12 cellular contexts compared by ENCODE assay signal in genomic region chr21:35503646-35504045, GRCh38.
DNase-seq lines count a peak whose midpoint lies in the region; ATAC-seq and TF ChIP-seq lines count a peak whose summit lies in the region.
"Had no signal": no experiment of that assay in that cellular context is flagged by ENCODE, and none has a peak within 500 bp of the region (broad histone marks: within the 10 kb centered on the region; RNA-seq: fewer than 3 reads in every experiment).

No MANE protein-coding gene starts in this region.

- TF ChIP-seq RAD21 in SK-N-SH (IDR thresholded peaks at IDR 0.05; ENCODE audit: low read length): no peak

- H3K18ac ChIP-seq in trophoblast cell (ENCODE audit: low read length): no peak overlapping the region

- H3K4me3 ChIP-seq in SK-N-SH (ENCODE audit: low read depth in 2 of 2, low read length in 1 of 2): no peak overlapping the region
- H3K4me3 ChIP-seq in colonic mucosa: no peak overlapping the region
- H3K4me3 ChIP-seq in trophoblast cell (ENCODE audit: low read depth, low read length): no peak overlapping the region
- no peak overlapping the region for H3K4me3 ChIP-seq in A673 (ENCODE audit: low read depth, low read length, poor library complexity, severe bottlenecking)
- H3K4me3 ChIP-seq: A549, SK-N-MC, uterus had no signal

- no peaks in the 10 kb centered on the region; a peak in 1 of 4 replicates for H3K4me1 ChIP-seq in SK-N-SH (ENCODE audit: control insufficient read depth in 1 of 2, insufficient read depth in 2 of 2, low read depth in 1 of 2, low read length in 1 of 2)
- no peaks in the 10 kb centered on the region for H3K4me1 ChIP-seq in colonic mucosa
- H3K4me1 ChIP-seq in trophoblast cell (ENCODE audit: control insufficient read depth in 1 of 2, insufficient read depth in 2 of 2, low read length in 2 of 2): peaks cover 0 to 6% of the 10 kb centered on the region in 2 experiments
- no peaks in the 10 kb centered on the region for H3K4me1 ChIP-seq in A673 (ENCODE audit: insufficient read depth, low read length, poor library complexity, severe bottlenecking)
- H3K4me1 ChIP-seq: A549, uterus had no signal

- no peak overlapping the region for H3K4ac ChIP-seq in trophoblast cell (ENCODE audit: low read depth, low read length)

- CTCF ChIA-PET in SK-N-SH (lab: Yijun Ruan, JAX) (no interaction called here), A673 (lab: Charles Lee) (no interaction called here)

- no peaks in the 10 kb centered on the region for H4K20me1 ChIP-seq in SK-N-SH (ENCODE audit: insufficient read depth)

- H3K14ac ChIP-seq in trophoblast cell (ENCODE audit: low read length): no peak overlapping the region

- H3K27ac ChIP-seq in SK-N-SH (ENCODE audit: low read depth in 2 of 2, low read length in 1 of 2) (no peak overlapping the region), colonic mucosa (peak overlapping the region; percentile 24), trophoblast cell (ENCODE audit: low read depth, low read length) (no peak overlapping the region), A673 (ENCODE audit: low read depth, low read length, poor library complexity, severe bottlenecking) (no peak overlapping the region)
- H3K27ac ChIP-seq: A549, SK-N-MC, uterus had no signal

- H2BK120ac ChIP-seq in trophoblast cell (ENCODE audit: insufficient read depth, low read length, poor library complexity): no peak overlapping the region

- no peak overlapping the region for H4K8ac ChIP-seq in trophoblast cell (ENCODE audit: low read depth, low read length)

- H3K79me2 ChIP-seq in SK-N-SH (ENCODE audit: insufficient read depth) (no peaks in the 10 kb centered on the region), trophoblast cell (ENCODE audit: control insufficient read depth, insufficient read depth, low read length, poor library complexity) (no peaks in the 10 kb centered on the region)

- H3K4me2 ChIP-seq in SK-N-SH: no peak overlapping the region
- H3K4me2 ChIP-seq in trophoblast cell (ENCODE audit: low read length): no peak overlapping the region
- H3K4me2 ChIP-seq: A549 had no signal

- intact Hi-C loops in colonic mucosa (cut with DNase I) (no loop called here), A673 (cut with micrococcal nuclease; ENCODE audit: unreplicated experiment) (no loop called here)

- H3K36me3 ChIP-seq in SK-N-SH (replicated peaks in 1 of 2; ENCODE audit: control insufficient read depth in 1 of 2, insufficient read depth in 2 of 2, low read length in 1 of 2) (no peaks in the 10 kb centered on the region), colonic mucosa (no peaks in the 10 kb centered on the region), trophoblast cell (ENCODE audit: control insufficient read depth in 1 of 2, insufficient read depth in 2 of 2, low read length in 2 of 2) (no peaks in the 10 kb centered on the region), A673 (ENCODE audit: insufficient read depth, low read length, poor library complexity, severe bottlenecking) (no peaks in the 10 kb centered on the region)
- H3K36me3 ChIP-seq: uterus had no signal

- no peak overlapping the region for H4K91ac ChIP-seq in trophoblast cell (ENCODE audit: low read depth, low read length)

- TF ChIP-seq CTCF in SK-N-SH (IDR thresholded peaks at IDR 0.05) (no peak), colonic mucosa (IDR thresholded peaks at IDR 0.05) (no peak), A673 (conservative IDR thresholded peaks at IDR 0.05; ENCODE audit: low read depth, low read length) (no peak)

- H3K23ac ChIP-seq in trophoblast cell (ENCODE audit: low read length): no peak overlapping the region

- H3K9me2 ChIP-seq in SK-N-SH: no peaks in the 10 kb centered on the region

- no TSS peak for BruUV-seq in A673 (replicated peaks; lab: Mats Ljungman, UMichigan)

- H3K27me3 ChIP-seq in SK-N-SH (ENCODE audit: insufficient read depth) (no peaks in the 10 kb centered on the region), colonic mucosa (no peaks in the 10 kb centered on the region), trophoblast cell (ENCODE audit: insufficient read depth, low read length) (peaks cover 2% of the 10 kb centered on the region), A673 (replicated peaks; ENCODE audit: insufficient read depth, low read depth, low read length, poor library complexity) (no peaks in the 10 kb centered on the region)

- no peak overlapping the region for H3K9ac ChIP-seq in SK-N-SH
- no peak overlapping the region for H3K9ac ChIP-seq in colonic mucosa (ENCODE audit: low read depth in 2 of 2, low read length in 2 of 2)
- no peak overlapping the region for H3K9ac ChIP-seq in trophoblast cell (ENCODE audit: low read length)

- POLR2A ChIA-PET in SK-N-SH (lab: Yijun Ruan, JAX) (no interaction called here), A673 (lab: Charles Lee; ENCODE audit: low non-redundant PET) (no interaction called here)

- no peak for DNase-seq in SK-N-SH
- peak; percentile 2 for DNase-seq in NCI-H146 treated with DMSO at 0.1 percent for 48 hours (lab: John Stamatoyannopoulos, UW; ENCODE audit: unreplicated experiment)
- DNase-seq in colonic mucosa: no peak
- peak; percentile 48 for DNase-seq in pons (ENCODE audit: low spot score)
- DNase-seq in NCI-H1092 (lab: John Stamatoyannopoulos, UW): no peak
- no peak for DNase-seq in trophoblast cell
- DNase-seq in A673 (ENCODE audit: low spot score): no peak
- DNase-seq: stimulated activated CD4-positive, alpha-beta T cell treated with anti-CD3 and anti-CD28 coated beads, Interleukin-4, amount 100 ng/mL, for 24 hours; uterus had no signal

- no peak overlapping the region for H2BK5ac ChIP-seq in trophoblast cell (ENCODE audit: low read depth, low read length, poor library complexity)

- peak overlapping the region; percentile 76; the same call in 1 of the 2 replicates for H2AFZ ChIP-seq in SK-N-SH (ENCODE audit: low read depth)
- H2AFZ ChIP-seq in trophoblast cell (ENCODE audit: insufficient read depth, low read length, poor library complexity): no peak overlapping the region

- no peak for TF ChIP-seq EP300 in SK-N-SH (IDR thresholded peaks at IDR 0.05; ENCODE audit: borderline replicate concordance in 1 of 2, low read depth in 1 of 2, low read length in 1 of 2)

- H3K9me3 ChIP-seq in SK-N-SH: no peaks in the 10 kb centered on the region
- H3K9me3 ChIP-seq in colonic mucosa: no peaks in the 10 kb centered on the region
- H3K9me3 ChIP-seq in trophoblast cell (ENCODE audit: insufficient read depth, low read depth, low read length): no peaks in the 10 kb centered on the region
- no peaks in the 10 kb centered on the region for H3K9me3 ChIP-seq in A673 (ENCODE audit: low read depth, low read length, poor library complexity, severe bottlenecking)
- H3K9me3 ChIP-seq: A549, uterus had no signal

- no peaks in the 10 kb centered on the region for H3K79me1 ChIP-seq in trophoblast cell (ENCODE audit: low read length)

- H3F3A ChIP-seq in SK-N-SH (replicated peaks; ENCODE audit: insufficient read depth): no peaks in the 10 kb centered on the region

- H4K12ac ChIP-seq in trophoblast cell (ENCODE audit: low read depth, low read length): no peak overlapping the region

- no peak overlapping the region for H2AK5ac ChIP-seq in trophoblast cell (ENCODE audit: low read length)

- no peak for ATAC-seq in SK-N-SH treated with all-trans-retinoic acid at 6 μM for 48 hours
- ATAC-seq: A549 had no signal

- WGBS in SK-N-SH (ENCODE audit: low lambda C conversion rate): 35% methylated on average over 5 of the region's 5 CpGs
- WGBS in trophoblast cell (ENCODE audit: extremely low coverage, insufficient coverage, insufficient read length): no CpG with 5 or more reads among the region's 5 CpGs

- H2BK12ac ChIP-seq in trophoblast cell (ENCODE audit: low read length): no peak overlapping the region

TF ChIP-seq in SK-N-SH, 30 proteins besides CTCF, POLR2A, EP300 and RAD21 (continues in another document):
- TF ChIP-seq TEAD4 (IDR thresholded peaks at IDR 0.05; ENCODE audit: borderline replicate concordance, insufficient read depth) (no peak), JUND (IDR thresholded peaks at IDR 0.05) (no peak)

TF ChIP-seq in SK-N-SH treated with all-trans-retinoic acid at 6 μM for 48 hours, 23 proteins besides CTCF, POLR2A, EP300 and RAD21 (continues in another document):
- TF ChIP-seq RARB (CRISPR knock-in tag; IDR thresholded peaks at IDR 0.05) (no peak), ZNF70 (CRISPR knock-in tag; IDR thresholded peaks at IDR 0.05) (no peak), ZFP30 (CRISPR knock-in tag; IDR thresholded peaks at IDR 0.05) (no peak), ESRRG (CRISPR knock-in tag; IDR thresholded peaks at IDR 0.05) (no peak), PPARA (CRISPR knock-in tag; IDR thresholded peaks at IDR 0.05; ENCODE audit: borderline replicate concordance) (no peak), ARNTL (CRISPR knock-in tag; IDR thresholded peaks at IDR 0.05; ENCODE audit: borderline replicate concordance, low read depth) (no peak)
- TF ChIP-seq, protein P1, sequence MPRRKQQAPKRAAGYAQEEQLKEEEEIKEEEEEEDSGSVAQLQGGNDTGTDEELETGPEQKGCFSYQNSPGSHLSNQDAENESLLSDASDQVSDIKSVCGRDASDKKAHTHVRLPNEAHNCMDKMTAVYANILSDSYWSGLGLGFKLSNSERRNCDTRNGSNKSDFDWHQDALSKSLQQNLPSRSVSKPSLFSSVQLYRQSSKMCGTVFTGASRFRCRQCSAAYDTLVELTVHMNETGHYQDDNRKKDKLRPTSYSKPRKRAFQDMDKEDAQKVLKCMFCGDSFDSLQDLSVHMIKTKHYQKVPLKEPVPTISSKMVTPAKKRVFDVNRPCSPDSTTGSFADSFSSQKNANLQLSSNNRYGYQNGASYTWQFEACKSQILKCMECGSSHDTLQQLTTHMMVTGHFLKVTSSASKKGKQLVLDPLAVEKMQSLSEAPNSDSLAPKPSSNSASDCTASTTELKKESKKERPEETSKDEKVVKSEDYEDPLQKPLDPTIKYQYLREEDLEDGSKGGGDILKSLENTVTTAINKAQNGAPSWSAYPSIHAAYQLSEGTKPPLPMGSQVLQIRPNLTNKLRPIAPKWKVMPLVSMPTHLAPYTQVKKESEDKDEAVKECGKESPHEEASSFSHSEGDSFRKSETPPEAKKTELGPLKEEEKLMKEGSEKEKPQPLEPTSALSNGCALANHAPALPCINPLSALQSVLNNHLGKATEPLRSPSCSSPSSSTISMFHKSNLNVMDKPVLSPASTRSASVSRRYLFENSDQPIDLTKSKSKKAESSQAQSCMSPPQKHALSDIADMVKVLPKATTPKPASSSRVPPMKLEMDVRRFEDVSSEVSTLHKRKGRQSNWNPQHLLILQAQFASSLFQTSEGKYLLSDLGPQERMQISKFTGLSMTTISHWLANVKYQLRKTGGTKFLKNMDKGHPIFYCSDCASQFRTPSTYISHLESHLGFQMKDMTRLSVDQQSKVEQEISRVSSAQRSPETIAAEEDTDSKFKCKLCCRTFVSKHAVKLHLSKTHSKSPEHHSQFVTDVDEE (CRISPR knock-in tag; IDR thresholded peaks at IDR 0.05): no peak

Comparison
In these comparisons a context has a peak if more than half of its experiments do, and no peak if none do; other contexts are left out.
1. DNase-seq: peak in NCI-H146 treated with DMSO at 0.1 percent for 48 hours (single experiment) and pons (single experiment); none in SK-N-SH (single experiment), colonic mucosa (single experiment), NCI-H1092 (single experiment), trophoblast cell (0 of 2) and A673 (single experiment).